ENCODE assay signal across 30 cellular contexts in genomic region chr13:46761866-46762265, GRCh38.
"Had no signal": no experiment of that assay in that cellular context is flagged by ENCODE, and none has a peak within 500 bp of the region (broad histone marks: within the 10 kb centered on the region; RNA-seq: fewer than 3 reads in every experiment).

No MANE protein-coding gene starts in this region.

- H3K36me3 ChIP-seq: breast epithelium, Peyer's patch, SJSA1 had no signal

- H3K27me3 ChIP-seq: body of pancreas, breast epithelium, Peyer's patch, SJSA1 had no signal

- H3K27ac ChIP-seq: body of pancreas, breast epithelium, Peyer's patch, SJSA1 had no signal

- DNase-seq: activated CD4-positive, alpha-beta T cell treated with anti-CD3 and anti-CD28 coated beads, Interleukin-2, amount 10 ng/mL, durations not matched to agents 24 days and 14 days; activated CD4-positive, alpha-beta T cell treated with anti-CD3 and anti-CD28 coated beads, Interleukin-2, amount 50 U/mL, for 4 hours; activated CD8-positive, alpha-beta T cell treated with anti-CD3 and anti-CD28 coated beads for 36 hours; activated effector memory CD4-positive, alpha-beta T cell treated with anti-CD3 and anti-CD28 coated beads, Interleukin-2, amount 50 U/mL, for 16 hours; activated naive CD4-positive, alpha-beta T cell; activated naive CD8-positive, alpha-beta T cell treated with anti-CD3 and anti-CD28 coated beads, Interleukin-2, amount 10 ng/mL, durations not matched to agents 7 days and 5 days; activated T-cell treated with anti-CD3 and anti-CD28 coated beads, Interleukin-2, amount 50 U/mL, for 1 hour; activated T-cell treated with anti-CD3 and anti-CD28 coated beads, Interleukin-2, amount 50 U/mL, for 72 hours; amygdala; body of pancreas; NCI-H1048; NCI-H1105 treated with DMSO at 0.1 percent for 48 hours; NCI-H1436; NCI-H1694; NCI-H1930; NCI-H2081 treated with DMSO at 0.1 percent for 48 hours; NCI-H226; NCI-H446 treated with DMSO at 0.1 percent for 48 hours; NCI-H524; Peyer's patch; RPMI8226; SHP77 treated with DMSO at 0.1 percent for 48 hours; T-helper 1 cell; T-helper 2 cell; T-helper 9 cell had no signal

- FAIRE-seq: K562 had no signal

- H3K9me3 ChIP-seq: body of pancreas, breast epithelium, Peyer's patch, SJSA1 had no signal

- H3K4me1 ChIP-seq: breast epithelium had no signal

- ATAC-seq: activated CD8-positive, alpha-beta T cell treated with anti-CD3 and anti-CD28 coated beads for 36 hours; activated T-cell treated with anti-CD3 and anti-CD28 coated beads, Interleukin-2, amount 50 U/mL, for 72 hours; activated T-helper 17 cell treated with anti-CD3 and anti-CD28 coated beads, Interleukin-2, amount 50 U/mL, for 72 hours; body of pancreas; K562; SK-N-SH treated with all-trans-retinoic acid at 6 μM for 48 hours had no signal

- H3K4me3 ChIP-seq: body of pancreas, breast epithelium, K562, Peyer's patch, SJSA1 had no signal
